Comparison of ENCODE assay signal across 10 cellular contexts in the genomic region with DNA sequence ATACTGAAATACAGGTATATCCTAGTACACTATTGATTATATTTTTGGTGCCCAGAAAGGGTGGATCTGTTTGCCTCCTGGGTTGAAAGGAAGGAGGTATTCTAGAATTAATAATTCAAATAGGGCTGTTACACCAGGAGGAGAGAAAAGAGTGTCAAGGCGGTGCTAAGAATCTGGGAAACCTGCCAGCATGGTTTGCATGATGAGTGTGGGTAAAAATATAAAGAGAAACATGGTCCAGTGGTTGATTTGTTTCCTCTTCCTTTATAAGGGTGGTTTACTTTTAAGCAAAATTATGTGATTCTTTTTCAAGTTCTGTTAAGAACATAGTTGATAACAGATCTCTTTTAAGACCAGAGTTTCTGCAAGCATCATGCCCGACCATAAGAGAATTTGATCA.
DNase-seq lines count a peak whose midpoint lies in the region; ATAC-seq, FAIRE-seq and TF ChIP-seq lines count a peak whose summit lies in the region.
"Had no signal": no experiment of that assay in that cellular context is flagged by ENCODE, and none has a peak within 500 bp of the region (broad histone marks: within the 10 kb centered on the region; RNA-seq: fewer than 3 reads in every experiment).

No MANE protein-coding gene starts in this region.

- H3K4me1 Mint-ChIP-seq in T-helper 17 cell: no peaks in the 10 kb centered on the region
- H3K4me1 Mint-ChIP-seq: neural crest cell had no signal

- no peak overlapping the region for H3K4me3 Mint-ChIP-seq in T-helper 17 cell
- H3K4me3 Mint-ChIP-seq: neural crest cell had no signal

- peaks cover 22% of the 10 kb centered on the region for H3K27me3 Mint-ChIP-seq in T-helper 17 cell

- no peak for FAIRE-seq in bronchial epithelial cell (lab: Jason Lieb, UNC)

- H3K27ac Mint-ChIP-seq in T-helper 17 cell: no peak overlapping the region

- H3K36me3 Mint-ChIP-seq in T-helper 17 cell (ENCODE audit: low read depth): no peaks in the 10 kb centered on the region

- H3K36me3 ChIP-seq in bronchial epithelial cell (ENCODE audit: control insufficient read depth, insufficient read depth, low read length): no peaks in the 10 kb centered on the region
- H3K36me3 ChIP-seq: tibial artery had no signal

- H3K9me3 ChIP-seq in T-helper 17 cell (ENCODE audit: control insufficient read depth, low read length, poor library complexity, severe bottlenecking): no peaks in the 10 kb centered on the region
- H3K9me3 ChIP-seq: tibial artery had no signal

- no peak for TF ChIP-seq CTCF in bronchial epithelial cell (IDR thresholded peaks at IDR 0.05; ENCODE audit: insufficient read depth, low read length, severe bottlenecking)

- peak in 2 of 3 experiments; percentile 1 to 3 for DNase-seq in NCI-H1417 (lab: John Stamatoyannopoulos, UW)
- no peak for DNase-seq in NCI-H1417 treated with DMSO at 0.1 percent for 48 hours (lab: John Stamatoyannopoulos, UW)
- peak; percentile 27 for DNase-seq in NCI-H1092 treated with DMSO at 0.1 percent for 48 hours (lab: John Stamatoyannopoulos, UW)
- DNase-seq in bronchial epithelial cell (ENCODE audit: low read depth): peak; percentile 30
- peak; percentile 71 for DNase-seq in renal cortical epithelial cell (ENCODE audit: low read depth)
- DNase-seq in NCI-H524 treated with DMSO at 0.1 percent for 48 hours (lab: John Stamatoyannopoulos, UW): no peak
- no peak for DNase-seq in T-helper 17 cell
- DNase-seq in activated CD4-positive, alpha-beta T cell treated with anti-CD3 and anti-CD28 coated beads, Interleukin-2, amount 50 U/mL, for 1 hour: no peak
- DNase-seq: tibial artery had no signal

- no peaks in the 10 kb centered on the region for H3K27me3 ChIP-seq in bronchial epithelial cell (ENCODE audit: control insufficient read depth, insufficient read depth, low read length)
- H3K27me3 ChIP-seq: tibial artery had no signal

- no peak for ATAC-seq in T-helper 17 cell

- H3K4me3 ChIP-seq in bronchial epithelial cell (ENCODE audit: low read depth, low read length): no peak overlapping the region
- H3K4me3 ChIP-seq: tibial artery had no signal

Comparison
In these comparisons a context has a peak if more than half of its experiments do, and no peak if none do; other contexts are left out.
1. DNase-seq: peak in NCI-H1417 (2 of 3), NCI-H1092 treated with DMSO at 0.1 percent for 48 hours (single experiment), bronchial epithelial cell (single experiment) and renal cortical epithelial cell (single experiment); none in NCI-H1417 treated with DMSO at 0.1 percent for 48 hours (single experiment), NCI-H524 treated with DMSO at 0.1 percent for 48 hours (single experiment), T-helper 17 cell (0 of 3) and activated CD4-positive, alpha-beta T cell treated with anti-CD3 and anti-CD28 coated beads, Interleukin-2, amount 50 U/mL, for 1 hour (single experiment).